Comparison of ENCODE assay signal across 8 cellular contexts in the genomic region with DNA sequence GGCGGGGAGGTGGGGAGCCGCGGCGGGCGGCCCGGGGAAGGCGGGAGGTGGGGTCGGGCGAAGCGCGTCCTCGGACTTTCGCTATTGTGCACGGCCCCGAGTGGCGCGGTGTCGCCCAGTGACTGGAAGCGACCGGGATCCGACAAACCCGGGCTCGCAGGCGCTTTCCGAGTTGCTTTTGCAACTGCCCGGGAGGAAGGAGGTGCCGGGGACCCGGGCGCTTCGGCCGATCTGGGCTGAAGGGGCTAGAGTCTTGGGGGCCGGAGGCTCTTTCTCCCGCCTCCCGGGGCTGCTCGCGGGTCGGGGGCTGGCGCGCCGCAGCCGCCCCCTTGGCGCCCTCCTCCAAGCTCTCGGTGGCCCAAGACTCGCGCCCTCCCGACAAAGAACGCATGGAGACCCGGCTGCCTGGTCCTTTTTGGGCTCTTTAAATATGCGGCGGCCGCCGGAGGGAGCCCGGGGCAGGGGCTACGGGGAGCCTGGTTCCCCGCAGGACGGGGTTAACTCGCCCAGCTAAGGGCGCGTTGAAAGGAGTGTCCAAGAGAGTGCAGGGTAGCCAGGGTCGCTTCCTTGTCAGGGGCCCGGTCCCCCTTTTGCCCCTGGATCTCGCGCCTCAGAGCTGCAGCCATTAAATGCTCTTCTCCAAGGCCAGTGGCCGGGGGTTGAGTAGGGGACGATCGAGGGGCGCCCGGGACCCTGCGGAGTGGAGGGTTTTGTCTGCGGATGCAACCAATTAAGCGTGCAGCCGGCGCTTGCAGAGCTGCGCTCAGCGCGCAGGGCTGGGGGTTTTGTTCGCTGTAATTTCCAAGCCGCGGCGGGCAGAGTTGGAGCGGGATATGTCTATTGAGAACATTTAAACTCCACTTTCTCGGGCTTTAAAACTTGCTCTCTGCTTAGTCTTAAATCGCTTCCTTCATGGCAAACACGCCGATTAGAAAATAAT. TPM values are rescaled to one million over a fixed set of nuclear protein-coding genes. Genes with fewer than 3 reads are reported as not detected.
DNase-seq lines count a peak whose midpoint lies in the region; ATAC-seq, FAIRE-seq and TF ChIP-seq lines count a peak whose summit lies in the region.

No MANE protein-coding gene starts in this region.

- no peaks in the 10 kb centered on the region for H3K27me3 Mint-ChIP-seq in WTC11 (ENCODE audit: low read depth)

- peak; percentile 11 for ATAC-seq in WTC11
- no peak for ATAC-seq in GM19328 (IDR thresholded peaks at IDR 0.05; ENCODE audit: unreplicated experiment)
- no peak for ATAC-seq in GM21717 (IDR thresholded peaks at IDR 0.05; ENCODE audit: unreplicated experiment)

- peak overlapping the region; percentile 77 for H3K4me3 Mint-ChIP-seq in WTC11

- CTCF ChIA-PET in A673 (lab: Charles Lee) (interaction anchor here (0.5 kb wide), 1 partner anchor 73 kb away, joined by 3 read pairs; no protein-coding TSS in a partner anchor), WTC11 (lab: Charles Lee) (interaction anchor here (0.5 to 1.2 kb wide), 2 partner anchors 223 to 614 kb away, joined by 3 to 7 read pairs; no protein-coding TSS in a partner anchor)

- no peak for FAIRE-seq in H54 (lab: Jason Lieb, UNC)

- H3K9me3 ChIP-seq in A673 (ENCODE audit: low read depth, low read length, poor library complexity, severe bottlenecking) (no peaks in the 10 kb centered on the region), cardiac muscle cell (ENCODE audit: low read depth) (no peaks in the 10 kb centered on the region), parathyroid adenoma (ENCODE audit: control insufficient read depth, low read length) (no peaks in the 10 kb centered on the region)

- intact Hi-C loops in A673 (cut with micrococcal nuclease; ENCODE audit: unreplicated experiment): loop anchor here (2.0 to 5.0 kb wide), 2 partner anchors 105 to 241 kb away; no protein-coding TSS in a partner anchor

- peak overlapping the region; percentile 53 for H3K27ac Mint-ChIP-seq in WTC11

- peak overlapping the region; percentile 95 for H3K27ac ChIP-seq in A673 (ENCODE audit: low read depth, low read length, poor library complexity, severe bottlenecking)
- peak overlapping the region; percentile 76 for H3K27ac ChIP-seq in cardiac muscle cell
- no peak overlapping the region for H3K27ac ChIP-seq in parathyroid adenoma

- H3K4me1 ChIP-seq in A673 (ENCODE audit: insufficient read depth, low read length, poor library complexity, severe bottlenecking) (peaks cover 38% of the 10 kb centered on the region), cardiac muscle cell (ENCODE audit: low read depth) (peaks cover 25% of the 10 kb centered on the region), parathyroid adenoma (no peaks in the 10 kb centered on the region)

- H3K4me2 ChIP-seq in parathyroid adenoma (ENCODE audit: low read length): peak overlapping the region; percentile 49

- H3K9ac ChIP-seq in parathyroid adenoma: no peak overlapping the region

- DNase-seq in A673 (ENCODE audit: low spot score) (peak; percentile 71), GM19238 (ENCODE audit: insufficient read length, low spot score) (peak; percentile 7), WTC11 (ENCODE audit: low spot score) (peak; percentile 67), cardiac muscle cell (ENCODE audit: low read depth in 1 of 2, low spot score in 1 of 2) (peak; percentile 66 to 80), H54 (ENCODE audit: insufficient read length, low spot score) (no peak)

- no peaks in the 10 kb centered on the region for H3K27me3 ChIP-seq in A673 (replicated peaks; ENCODE audit: insufficient read depth, low read depth, low read length, poor library complexity)
- no peaks in the 10 kb centered on the region for H3K27me3 ChIP-seq in cardiac muscle cell
- H3K27me3 ChIP-seq in parathyroid adenoma (ENCODE audit: control insufficient read depth, insufficient read depth, low read length): peaks cover 9% of the 10 kb centered on the region

- H3K4me1 Mint-ChIP-seq in WTC11: peaks cover 46% of the 10 kb centered on the region

- H2AFZ ChIP-seq in parathyroid adenoma: peak overlapping the region; percentile 46

- H3K79me2 ChIP-seq in parathyroid adenoma: no peaks in the 10 kb centered on the region

- peaks cover 10% of the 10 kb centered on the region for H3K36me3 Mint-ChIP-seq in WTC11

- no peaks in the 10 kb centered on the region for H3K9me3 Mint-ChIP-seq in WTC11

- POLR2A ChIA-PET in A673 (lab: Charles Lee; ENCODE audit: low non-redundant PET) (no interaction called here), WTC11 (lab: Charles Lee) (interaction anchor here (0.6 to 1.8 kb wide), 2 partner anchors 85 to 97 kb away, joined by 4 to 7 read pairs; no protein-coding TSS in a partner anchor)

- peak overlapping the region; percentile 85 for H3K4me3 ChIP-seq in A673 (ENCODE audit: low read depth, low read length, poor library complexity, severe bottlenecking)
- H3K4me3 ChIP-seq in cardiac muscle cell: peak overlapping the region; percentile 93
- H3K4me3 ChIP-seq in parathyroid adenoma (ENCODE audit: low read depth, low read length): no peak overlapping the region

- TF ChIP-seq POLR2A in H54 (IDR thresholded peaks at IDR 0.05; ENCODE audit: low read depth, low read length): no peak

- TF ChIP-seq CTCF in A673 (conservative IDR thresholded peaks at IDR 0.05; ENCODE audit: low read depth, low read length): no peak
- no peak for TF ChIP-seq CTCF in WTC11 (IDR thresholded peaks at IDR 0.05)
- peak; percentile 2 for TF ChIP-seq CTCF in cardiac muscle cell (IDR thresholded peaks at IDR 0.05; ENCODE audit: low read depth, low read length)
- TF ChIP-seq CTCF in parathyroid adenoma (IDR thresholded peaks at IDR 0.05): no peak

- H3K36me3 ChIP-seq in A673 (ENCODE audit: insufficient read depth, low read length, poor library complexity, severe bottlenecking) (peaks cover 15% of the 10 kb centered on the region), cardiac muscle cell (no peaks in the 10 kb centered on the region), parathyroid adenoma (ENCODE audit: control insufficient read depth, insufficient read depth, low read length) (no peaks in the 10 kb centered on the region)

- BruUV-seq in A673 (replicated peaks; lab: Mats Ljungman, UMichigan): no TSS peak

TF ChIP-seq in WTC11, 78 proteins besides CTCF, POLR2A, EP300 and RAD21:
- no peak for TF ChIP-seq ZNF396 (CRISPR knock-in tag; IDR thresholded peaks at IDR 0.05; ENCODE audit: borderline replicate concordance)
- TF ChIP-seq MAX (CRISPR knock-in tag; IDR thresholded peaks at IDR 0.05): 0 out of 2 replicates have a peak, but pooled peaks have one; percentile 6
- no peak for TF ChIP-seq MYBL2 (CRISPR knock-in tag; IDR thresholded peaks at IDR 0.05)
- no peak for TF ChIP-seq IRF1 (CRISPR knock-in tag; IDR thresholded peaks at IDR 0.05)
- TF ChIP-seq TEAD4 (CRISPR knock-in tag; IDR thresholded peaks at IDR 0.05): no peak
- TF ChIP-seq, protein P1, sequence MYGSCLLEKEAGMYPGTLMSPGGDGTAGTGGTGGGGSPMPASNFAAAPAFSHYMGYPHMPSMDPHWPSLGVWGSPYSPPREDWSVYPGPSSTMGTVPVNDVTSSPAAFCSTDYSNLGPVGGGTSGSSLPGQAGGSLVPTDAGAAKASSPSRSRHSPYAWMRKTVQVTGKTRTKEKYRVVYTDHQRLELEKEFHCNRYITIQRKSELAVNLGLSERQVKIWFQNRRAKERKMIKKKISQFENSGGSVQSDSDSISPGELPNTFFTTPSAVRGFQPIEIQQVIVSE (CRISPR knock-in tag; IDR thresholded peaks at IDR 0.05; ENCODE audit: borderline replicate concordance): no peak
- TF ChIP-seq CREB1 (CRISPR knock-in tag; IDR thresholded peaks at IDR 0.05): no peak
- TF ChIP-seq, protein P2, sequence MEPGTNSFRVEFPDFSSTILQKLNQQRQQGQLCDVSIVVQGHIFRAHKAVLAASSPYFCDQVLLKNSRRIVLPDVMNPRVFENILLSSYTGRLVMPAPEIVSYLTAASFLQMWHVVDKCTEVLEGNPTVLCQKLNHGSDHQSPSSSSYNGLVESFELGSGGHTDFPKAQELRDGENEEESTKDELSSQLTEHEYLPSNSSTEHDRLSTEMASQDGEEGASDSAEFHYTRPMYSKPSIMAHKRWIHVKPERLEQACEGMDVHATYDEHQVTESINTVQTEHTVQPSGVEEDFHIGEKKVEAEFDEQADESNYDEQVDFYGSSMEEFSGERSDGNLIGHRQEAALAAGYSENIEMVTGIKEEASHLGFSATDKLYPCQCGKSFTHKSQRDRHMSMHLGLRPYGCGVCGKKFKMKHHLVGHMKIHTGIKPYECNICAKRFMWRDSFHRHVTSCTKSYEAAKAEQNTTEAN (CRISPR knock-in tag; IDR thresholded peaks at IDR 0.05): peak; percentile 56; the same call in 1 of the 2 replicates
TF ChIP-seq in WTC11: peak in this region for 2.

RNA-seq across cellular contexts. Expression of gene HMGA2, which starts 1.6 kb away (rescaled TPM):
- total RNA-seq in A673 (2021) (96.8 and 103 TPM in 2 replicates), WTC11 (2021) (93.6 to 98.7 TPM (median 95.9 TPM) in 3 replicates), cardiac muscle cell (77.4 and 85.4 TPM in 2 replicates)
- 4.7 and 11.9 TPM in 2 replicates for polyA plus RNA-seq in cardiac muscle cell
